Comparison of ENCODE assay signal across 16 cellular contexts in genomic region chr4:79182209-79182608, GRCh38.
"Had no signal": no experiment of that assay in that cellular context is flagged by ENCODE, and none has a peak within 500 bp of the region (broad histone marks: within the 10 kb centered on the region; RNA-seq: fewer than 3 reads in every experiment).

No MANE protein-coding gene starts in this region.

- H3K27ac ChIP-seq: gastrocnemius medialis, heart right ventricle, upper lobe of right lung had no signal

- H3K4me3 ChIP-seq: gastrocnemius medialis, heart right ventricle, upper lobe of right lung had no signal

- H3K4me1 ChIP-seq: gastrocnemius medialis, upper lobe of right lung had no signal

- FAIRE-seq: bronchial epithelial cell had no signal

- ATAC-seq: activated CD4-positive, alpha-beta T cell treated with anti-CD3 and anti-CD28 coated beads for 36 hours; activated CD8-positive, alpha-beta memory T cell treated with anti-CD3 and anti-CD28 coated beads, Interleukin-2, amount 10 ng/mL, durations not matched to agents 7 days and 5 days; gastrocnemius medialis; heart right ventricle; left ventricle myocardium superior; upper lobe of right lung; WTC11 had no signal

- H3K9me3 ChIP-seq: gastrocnemius medialis, heart right ventricle, upper lobe of right lung had no signal

- H3K36me3 ChIP-seq: gastrocnemius medialis, heart right ventricle, upper lobe of right lung had no signal

- H3K27me3 ChIP-seq: gastrocnemius medialis, heart right ventricle, upper lobe of right lung had no signal

- DNase-seq: activated CD4-positive, alpha-beta memory T cell treated with anti-CD3 and anti-CD28 coated beads for 36 hours; activated CD4-positive, alpha-beta T cell treated with anti-CD3 and anti-CD28 coated beads for 36 hours; activated CD8-positive, alpha-beta memory T cell treated with anti-CD3 and anti-CD28 coated beads, Interleukin-2, amount 10 ng/mL, durations not matched to agents 7 days and 5 days; cerebellar nuclear complex; cortex of kidney; effector CD4-positive, alpha-beta T cell; gastrocnemius medialis; heart right ventricle; left ventricle myocardium superior; nephron progenitor cell; retina; stimulated activated CD8-positive, alpha-beta memory T cell treated with anti-CD3 and anti-CD28 coated beads, Interleukin-4, amount 100 ng/mL, for 48 hours; stimulated activated naive CD4-positive, alpha-beta T cell; upper lobe of right lung had no signal
